In the genomic region with DNA sequence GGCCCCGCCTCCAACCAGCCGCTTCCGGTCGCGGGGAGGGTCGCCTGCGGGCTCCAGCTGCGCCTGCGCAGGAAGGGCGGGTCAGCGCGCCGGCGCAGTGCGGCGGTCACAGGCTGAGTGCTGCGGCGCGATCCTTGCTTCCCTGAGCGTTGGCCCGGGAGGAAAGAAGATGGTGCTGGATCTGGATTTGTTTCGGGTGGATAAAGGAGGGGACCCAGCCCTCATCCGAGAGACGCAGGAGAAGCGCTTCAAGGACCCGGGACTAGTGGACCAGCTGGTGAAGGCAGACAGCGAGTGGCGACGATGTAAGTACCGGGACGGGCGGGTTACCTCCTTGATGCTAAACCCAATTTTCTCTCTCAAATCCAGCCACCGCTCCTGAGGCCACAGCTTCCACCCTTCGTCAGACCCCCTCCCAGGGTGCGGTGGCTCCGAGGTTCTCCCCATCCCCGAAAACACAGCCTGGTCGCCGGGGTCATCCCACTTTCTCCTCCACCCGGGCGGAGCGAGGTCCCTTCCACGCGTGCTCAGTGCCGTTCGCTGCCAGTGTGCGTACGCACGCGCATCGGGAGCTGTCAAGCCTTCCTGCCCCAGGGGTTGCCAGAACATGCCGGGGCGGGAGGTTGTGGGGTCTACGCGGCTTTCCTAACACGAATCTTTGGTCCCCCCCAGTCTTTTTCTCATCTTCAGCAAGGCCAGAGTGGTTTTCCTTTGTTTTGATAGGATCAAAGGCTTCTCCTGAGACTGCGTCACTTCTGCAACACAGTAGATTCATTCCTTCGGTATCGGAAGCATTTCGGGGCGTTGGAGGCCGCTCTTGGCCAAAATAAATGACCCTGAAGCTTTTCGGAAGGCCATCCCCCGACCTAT, we compare ENCODE assay signal across 1 cellular context.
TF ChIP-seq lines count a peak whose summit lies in the region.

Gene SARS1, plus strand, starts transcription at position 95 of the 870 bp plus-strand sequence. Its CDS starts 75 bp downstream, at position 170.

TF ChIP-seq in Ishikawa, 13 proteins besides CTCF, POLR2A, EP300 and RAD21 (continued from another document):
- TF ChIP-seq, protein P1, sequence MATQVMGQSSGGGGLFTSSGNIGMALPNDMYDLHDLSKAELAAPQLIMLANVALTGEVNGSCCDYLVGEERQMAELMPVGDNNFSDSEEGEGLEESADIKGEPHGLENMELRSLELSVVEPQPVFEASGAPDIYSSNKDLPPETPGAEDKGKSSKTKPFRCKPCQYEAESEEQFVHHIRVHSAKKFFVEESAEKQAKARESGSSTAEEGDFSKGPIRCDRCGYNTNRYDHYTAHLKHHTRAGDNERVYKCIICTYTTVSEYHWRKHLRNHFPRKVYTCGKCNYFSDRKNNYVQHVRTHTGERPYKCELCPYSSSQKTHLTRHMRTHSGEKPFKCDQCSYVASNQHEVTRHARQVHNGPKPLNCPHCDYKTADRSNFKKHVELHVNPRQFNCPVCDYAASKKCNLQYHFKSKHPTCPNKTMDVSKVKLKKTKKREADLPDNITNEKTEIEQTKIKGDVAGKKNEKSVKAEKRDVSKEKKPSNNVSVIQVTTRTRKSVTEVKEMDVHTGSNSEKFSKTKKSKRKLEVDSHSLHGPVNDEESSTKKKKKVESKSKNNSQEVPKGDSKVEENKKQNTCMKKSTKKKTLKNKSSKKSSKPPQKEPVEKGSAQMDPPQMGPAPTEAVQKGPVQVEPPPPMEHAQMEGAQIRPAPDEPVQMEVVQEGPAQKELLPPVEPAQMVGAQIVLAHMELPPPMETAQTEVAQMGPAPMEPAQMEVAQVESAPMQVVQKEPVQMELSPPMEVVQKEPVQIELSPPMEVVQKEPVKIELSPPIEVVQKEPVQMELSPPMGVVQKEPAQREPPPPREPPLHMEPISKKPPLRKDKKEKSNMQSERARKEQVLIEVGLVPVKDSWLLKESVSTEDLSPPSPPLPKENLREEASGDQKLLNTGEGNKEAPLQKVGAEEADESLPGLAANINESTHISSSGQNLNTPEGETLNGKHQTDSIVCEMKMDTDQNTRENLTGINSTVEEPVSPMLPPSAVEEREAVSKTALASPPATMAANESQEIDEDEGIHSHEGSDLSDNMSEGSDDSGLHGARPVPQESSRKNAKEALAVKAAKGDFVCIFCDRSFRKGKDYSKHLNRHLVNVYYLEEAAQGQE (IDR thresholded peaks at IDR 0.05; ENCODE audit: low read depth) = no peak; the same call in 1 of the 2 replicates
- no peak for TF ChIP-seq TEAD4 (IDR thresholded peaks at IDR 0.05)
TF ChIP-seq in Ishikawa: peak in this region for 4.
